ENCODE assay signal across 8 cellular contexts in the genomic region with DNA sequence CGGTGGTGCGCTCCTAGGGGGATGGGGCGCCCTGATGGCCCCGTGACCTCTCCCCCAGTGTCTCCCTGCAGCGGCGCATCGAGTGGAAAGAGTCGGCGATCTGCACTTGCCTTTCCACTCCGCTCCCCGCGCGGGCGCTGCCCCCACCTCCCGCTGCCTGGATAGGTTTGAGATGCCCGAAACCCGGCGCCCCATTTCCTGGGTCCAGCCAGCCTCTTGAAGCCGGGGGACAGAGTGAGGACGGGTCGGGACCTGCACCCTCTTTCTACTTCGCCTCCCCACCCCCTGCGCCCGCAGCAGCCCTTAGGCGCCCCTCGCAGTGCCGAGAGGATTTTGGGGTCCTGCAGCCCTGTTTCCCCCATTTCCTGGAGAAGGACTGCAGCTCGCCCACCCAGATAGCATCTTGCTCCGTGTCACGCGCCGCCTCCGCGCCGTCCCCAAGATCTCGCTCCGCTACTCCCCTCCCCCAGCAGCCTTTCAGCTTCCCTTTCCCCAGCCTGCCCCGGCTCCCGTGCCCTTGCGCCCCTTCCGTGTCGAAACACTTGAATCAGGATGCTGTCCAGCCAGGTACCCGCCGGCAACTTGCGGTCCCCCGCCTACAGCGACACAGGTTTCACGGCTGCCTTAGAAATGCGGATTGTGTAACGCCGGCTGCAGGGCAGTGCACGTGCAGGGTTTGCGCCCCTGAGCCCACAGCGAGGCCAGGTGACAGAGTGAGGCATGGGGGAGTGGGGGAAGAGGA. TPM values are rescaled to one million over a fixed set of nuclear protein-coding genes. Genes with fewer than 3 reads are reported as not detected.
DNase-seq lines count a peak whose midpoint lies in the region; ATAC-seq and TF ChIP-seq lines count a peak whose summit lies in the region.

No MANE protein-coding gene starts in this region.

- no TSS peak for BruUV-seq in mammary epithelial cell (replicated peaks; lab: Mats Ljungman, UMichigan)

- no peaks in the 10 kb centered on the region for H3K27me3 ChIP-seq in BLaER1
- no peaks in the 10 kb centered on the region for H3K27me3 ChIP-seq in mammary epithelial cell (ENCODE audit: insufficient read depth, low read length)

- 0% methylated on average over 15 of the region's 54 CpGs for WGBS in mammary epithelial cell (ENCODE audit: low coverage, missing lambda C conversion rate)

- dilution Hi-C loops in mammary epithelial cell (cut with HindIII; ENCODE audit: low sequenced_read_pairs) = no loop called here

- peak overlapping the region; percentile 100 for H2AFZ ChIP-seq in mammary epithelial cell (ENCODE audit: low read depth, low read length)

- peaks cover 7% of the 10 kb centered on the region for H3K79me2 ChIP-seq in mammary epithelial cell (ENCODE audit: insufficient read depth, low read length)

- no peaks in the 10 kb centered on the region for H3K9me3 ChIP-seq in BLaER1
- no peaks in the 10 kb centered on the region for H3K9me3 ChIP-seq in mammary epithelial cell (replicated peaks; ENCODE audit: insufficient read depth, low read length)

- ATAC-seq in GM19351 (IDR thresholded peaks at IDR 0.05; ENCODE audit: unreplicated experiment) (peak; percentile 35), HG03521 (IDR thresholded peaks at IDR 0.05; ENCODE audit: unreplicated experiment) (peak; percentile 26)

- H3K9ac ChIP-seq in BLaER1 = peak overlapping the region; percentile 79
- H3K9ac ChIP-seq in mammary epithelial cell (ENCODE audit: insufficient read depth, low read length) = peak overlapping the region; percentile 55

- peaks cover 26% of the 10 kb centered on the region for H4K20me1 ChIP-seq in BLaER1
- no peaks in the 10 kb centered on the region for H4K20me1 ChIP-seq in mammary epithelial cell (ENCODE audit: insufficient read depth, low read length)

- H3K4me1 ChIP-seq in BLaER1 (peaks cover 16% of the 10 kb centered on the region), mammary epithelial cell (ENCODE audit: insufficient read depth, low read length) (peaks cover 25% of the 10 kb centered on the region)

- in situ Hi-C loops in mammary epithelial cell (cut with MboI; ENCODE audit: low sequenced_read_pairs in 2 of 2) = loop anchor here in 1 of 2 donors (10.0 kb wide), 1 partner anchor 67 kb away; the partner anchor contains the start of genes HTD2 and RPP14

- no peak for TF ChIP-seq CTCF in mammary epithelial cell (conservative IDR thresholded peaks at IDR 0.05 in 1 of 2, IDR thresholded peaks at IDR 0.05 in 1 of 2; ENCODE audit: extremely low read depth in 1 of 2, insufficient read depth in 1 of 2, low read depth in 1 of 2, low read length in 2 of 2)

- H3K4me3 ChIP-seq in BLaER1 (peak overlapping the region; percentile 89), mammary epithelial cell (replicated peaks in 1 of 3; ENCODE audit: insufficient read depth in 1 of 3, low read depth in 2 of 3, low read length in 3 of 3) (peak overlapping the region; percentile 82 to 87 (median 86))

- H3K27ac ChIP-seq in BLaER1 (peak overlapping the region; percentile 59), mammary epithelial cell (ENCODE audit: insufficient read depth, low read depth, low read length) (peak overlapping the region; percentile 45)

- H3K4me2 ChIP-seq in BLaER1 (peak overlapping the region; percentile 97), mammary epithelial cell (ENCODE audit: insufficient read depth, low read depth, low read length) (peak overlapping the region; percentile 99)

- CTCF ChIA-PET in mammary epithelial cell (lab: Charles Lee; ENCODE audit: low non-redundant PET) = interaction anchor here (0.6 to 0.7 kb wide), 3 partner anchors 50 to 68 kb away, joined by 3 to 19 read pairs (median 5); partner anchors contain the start of genes HTD2 and RPP14

- intact Hi-C loops in mammary epithelial cell (cut with micrococcal nuclease) = loop anchor here (1.0 kb wide), 3 partner anchors 21 to 62 kb away; no protein-coding TSS in a partner anchor

- DNase-seq in UCSD-AML1 (lab: John Stamatoyannopoulos, UW; ENCODE audit: unreplicated experiment) (peak; percentile 76), mammary epithelial cell (peak; percentile 7), islet precursor cell (peak; percentile 67), LoVo (ENCODE audit: low spot score) (no peak)
- peak; percentile 32 for DNase-seq in stimulated activated CD4-positive, alpha-beta T cell treated with anti-CD3 and anti-CD28 coated beads, Interleukin-12 subunit alpha, Interleukin-12 subunit beta, amount 100 ng/mL, for 4 hours

- H3K36me3 ChIP-seq in BLaER1 (no peaks in the 10 kb centered on the region), mammary epithelial cell (ENCODE audit: insufficient read depth, low read length) (no peaks in the 10 kb centered on the region)

RNA-seq across cellular contexts. Expression of gene ABHD6, which starts 0.5 kb away (rescaled TPM):
- 10 to 100 TPM in 1 of 2 donors, 1 to 10 TPM in 1; 9.4 to 21.3 TPM for total RNA-seq in mammary epithelial cell
- polyA plus RNA-seq in mammary epithelial cell = 7.1 TPM
- 8.9 TPM for polyA minus RNA-seq in mammary epithelial cell

RNA-seq across cellular contexts. Expression of gene DNASE1L3, which starts 27.3 kb away (rescaled TPM):
- not detected for total RNA-seq in mammary epithelial cell
- not detected for polyA plus RNA-seq in mammary epithelial cell
- not detected for polyA minus RNA-seq in mammary epithelial cell
